Comparison of ENCODE assay signal across 8 cellular contexts in the genomic region with DNA sequence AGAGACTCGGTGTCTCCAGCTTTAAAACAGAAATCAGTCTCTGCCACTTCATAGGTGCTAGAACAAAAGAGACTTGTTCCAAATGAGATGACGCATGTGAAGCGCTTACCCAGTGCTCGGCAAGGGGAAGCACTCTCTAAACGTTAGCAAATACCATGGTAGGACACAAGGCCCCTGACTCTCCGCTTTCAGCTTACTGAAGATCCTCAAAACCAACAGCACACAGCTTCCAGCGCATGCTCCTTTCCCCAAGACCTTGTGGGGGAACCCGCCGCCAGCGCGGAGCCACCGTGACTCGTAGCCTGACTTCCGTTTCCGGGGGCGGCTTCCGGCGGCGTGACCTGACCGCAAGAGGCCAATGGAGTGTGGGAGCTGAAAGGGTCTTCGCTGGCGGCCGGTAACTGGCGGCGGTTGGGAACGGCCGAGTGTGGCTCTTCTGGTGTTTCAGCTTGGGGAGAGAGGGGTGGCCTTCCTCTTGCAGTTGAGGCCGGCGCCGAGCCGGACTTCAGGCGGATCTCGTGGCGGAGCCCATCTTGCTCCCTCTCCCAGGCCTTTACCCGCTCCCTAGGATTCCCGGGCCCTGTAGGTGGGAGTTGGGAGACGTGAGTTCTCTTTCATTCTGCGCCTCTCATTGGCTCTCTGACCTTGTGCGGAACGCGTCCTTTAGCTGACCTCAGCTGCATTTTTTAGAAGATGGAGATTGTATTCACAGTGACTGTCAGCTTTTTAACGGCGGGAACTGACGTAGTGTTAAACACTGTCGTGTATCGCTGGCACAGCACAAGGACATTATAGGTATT. TPM values are rescaled to one million over a fixed set of nuclear protein-coding genes. Genes with fewer than 3 reads are reported as not detected.
DNase-seq lines count a peak whose midpoint lies in the region; ATAC-seq and TF ChIP-seq lines count a peak whose summit lies in the region.

A gene with protein sequence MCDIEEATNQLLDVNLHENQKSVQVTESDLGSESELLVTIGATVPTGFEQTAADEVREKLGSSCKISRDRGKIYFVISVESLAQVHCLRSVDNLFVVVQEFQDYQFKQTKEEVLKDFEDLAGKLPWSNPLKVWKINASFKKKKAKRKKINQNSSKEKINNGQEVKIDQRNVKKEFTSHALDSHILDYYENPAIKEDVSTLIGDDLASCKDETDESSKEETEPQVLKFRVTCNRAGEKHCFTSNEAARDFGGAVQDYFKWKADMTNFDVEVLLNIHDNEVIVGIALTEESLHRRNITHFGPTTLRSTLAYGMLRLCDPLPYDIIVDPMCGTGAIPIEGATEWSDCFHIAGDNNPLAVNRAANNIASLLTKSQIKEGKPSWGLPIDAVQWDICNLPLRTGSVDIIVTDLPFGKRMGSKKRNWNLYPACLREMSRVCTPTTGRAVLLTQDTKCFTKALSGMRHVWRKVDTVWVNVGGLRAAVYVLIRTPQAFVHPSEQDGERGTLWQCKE (plus strand): TSS at position 324 of the 800 bp plus-strand sequence. CDS start 2,015 bp downstream, outside the sequence.

- peak; percentile 95 for ATAC-seq in GM21825 (IDR thresholded peaks at IDR 0.05; ENCODE audit: unreplicated experiment)
- ATAC-seq in RWPE2 (ENCODE audit: low read depth), result peak; percentile 97
- peak; percentile 98 to 99 for ATAC-seq in natural killer cell treated with Interleukin-12 subunit alpha and Interleukin-12 subunit beta and Interleukin-15 and Interleukin-18, amount 100 ng/mL, for 72 hours

- peaks cover 35% of the 10 kb centered on the region for H3K36me3 Mint-ChIP-seq in activated T-helper 2 cell treated with anti-CD3 and anti-CD28 coated beads, Interferon-gamma antibody, Interleukin-2, Interleukin-4, amounts not matched to agents 10 μg/mL and 5 μg/mL and 100 μg/mL, durations not matched to agents 14 hours and 24 hours and 36 hours (ENCODE audit: low read depth)
- no peaks in the 10 kb centered on the region for H3K36me3 Mint-ChIP-seq in natural killer cell treated with Interleukin-12 subunit alpha and Interleukin-12 subunit beta and Interleukin-15 and Interleukin-18, amount 100 ng/mL, for 72 hours
- peaks cover 39% of the 10 kb centered on the region for H3K36me3 Mint-ChIP-seq in stimulated activated naive CD8-positive, alpha-beta T cell treated with anti-CD3 and anti-CD28 coated beads, Interleukin-15, Interleukin-2, amounts not matched to agents 100 ng/mL and 50 ng/mL, for 24 hours (ENCODE audit: low read depth)

- peaks cover 39% of the 10 kb centered on the region for H3K79me2 ChIP-seq in DOHH2 (ENCODE audit: control insufficient read depth, low read length)
- H3K79me2 ChIP-seq in Karpas-422 (ENCODE audit: low read length), result peaks cover 41% of the 10 kb centered on the region

- H3K4me1 Mint-ChIP-seq in activated T-helper 2 cell treated with anti-CD3 and anti-CD28 coated beads, Interferon-gamma antibody, Interleukin-2, Interleukin-4, amounts not matched to agents 10 μg/mL and 5 μg/mL and 100 μg/mL, durations not matched to agents 14 hours and 24 hours and 36 hours (ENCODE audit: low read depth), result peaks cover 19% of the 10 kb centered on the region
- H3K4me1 Mint-ChIP-seq in natural killer cell treated with Interleukin-12 subunit alpha and Interleukin-12 subunit beta and Interleukin-15 and Interleukin-18, amount 100 ng/mL, for 72 hours (ENCODE audit: low read depth in 2 of 2), result peaks cover 9 to 14% of the 10 kb centered on the region in 2 donors
- H3K4me1 Mint-ChIP-seq in stimulated activated naive CD8-positive, alpha-beta T cell treated with anti-CD3 and anti-CD28 coated beads, Interleukin-15, Interleukin-2, amounts not matched to agents 100 ng/mL and 50 ng/mL, for 24 hours (ENCODE audit: low read depth), result peaks cover 43% of the 10 kb centered on the region

- H3K4me3 Mint-ChIP-seq in activated T-helper 2 cell treated with anti-CD3 and anti-CD28 coated beads, Interferon-gamma antibody, Interleukin-2, Interleukin-4, amounts not matched to agents 10 μg/mL and 5 μg/mL and 100 μg/mL, durations not matched to agents 14 hours and 24 hours and 36 hours (ENCODE audit: low read depth), result peak within 1 kb of the TSS; percentile 98
- peak within 1 kb of the TSS; percentile 99 for H3K4me3 Mint-ChIP-seq in natural killer cell treated with Interleukin-12 subunit alpha and Interleukin-12 subunit beta and Interleukin-15 and Interleukin-18, amount 100 ng/mL, for 72 hours
- H3K4me3 Mint-ChIP-seq in stimulated activated naive CD8-positive, alpha-beta T cell treated with anti-CD3 and anti-CD28 coated beads, Interleukin-15, Interleukin-2, amounts not matched to agents 100 ng/mL and 50 ng/mL, for 24 hours, result peak within 1 kb of the TSS; percentile 95

- H3K4me3 ChIP-seq in DOHH2 (ENCODE audit: low read length), result peak within 1 kb of the TSS; percentile 85
- peak within 1 kb of the TSS; percentile 97 for H3K4me3 ChIP-seq in Karpas-422 (ENCODE audit: low read length)
- H3K4me3 ChIP-seq in RWPE2 (ENCODE audit: severe bottlenecking), result peak within 1 kb of the TSS; percentile 63
- H3K4me3 ChIP-seq in fibroblast of pulmonary artery (replicated peaks; ENCODE audit: low read depth, low read length), result peak within 1 kb of the TSS; percentile 80

- intact Hi-C loops in activated T-helper 2 cell treated with anti-CD3 and anti-CD28 coated beads, Interferon-gamma antibody, Interleukin-2, Interleukin-4, amounts not matched to agents 10 μg/mL and 5 μg/mL and 100 μg/mL, durations not matched to agents 14 hours and 24 hours and 36 hours (cut with micrococcal nuclease), result loop anchor here (1.0 to 2.0 kb wide), 3 partner anchors 10 to 400 kb away; a partner anchor contains a TSS

- H4K20me1 ChIP-seq in DOHH2 (ENCODE audit: control insufficient read depth, insufficient read depth, low read depth, low read length) (no peaks in the 10 kb centered on the region), Karpas-422 (ENCODE audit: insufficient read depth, low read depth, low read length) (no peaks in the 10 kb centered on the region)

- no peak for TF ChIP-seq CTCF in DOHH2 (IDR thresholded peaks at IDR 0.05; ENCODE audit: low read depth, low read length, poor library complexity, severe bottlenecking)
- no peak for TF ChIP-seq CTCF in RWPE2 (IDR thresholded peaks at IDR 0.05; ENCODE audit: poor library complexity, severe bottlenecking)
- no peak for TF ChIP-seq CTCF in fibroblast of pulmonary artery (IDR thresholded peaks at IDR 0.05; ENCODE audit: low read length, missing control alignments)

- H3K9me2 ChIP-seq in DOHH2 (replicated peaks; ENCODE audit: control insufficient read depth, low read length) (no peaks in the 10 kb centered on the region), Karpas-422 (replicated peaks; ENCODE audit: insufficient read depth, low read length) (no peaks in the 10 kb centered on the region)

- no peaks in the 10 kb centered on the region for H3K9me3 Mint-ChIP-seq in activated T-helper 2 cell treated with anti-CD3 and anti-CD28 coated beads, Interferon-gamma antibody, Interleukin-2, Interleukin-4, amounts not matched to agents 10 μg/mL and 5 μg/mL and 100 μg/mL, durations not matched to agents 14 hours and 24 hours and 36 hours
- H3K9me3 Mint-ChIP-seq in natural killer cell treated with Interleukin-12 subunit alpha and Interleukin-12 subunit beta and Interleukin-15 and Interleukin-18, amount 100 ng/mL, for 72 hours, result no peaks in the 10 kb centered on the region
- no peaks in the 10 kb centered on the region for H3K9me3 Mint-ChIP-seq in stimulated activated naive CD8-positive, alpha-beta T cell treated with anti-CD3 and anti-CD28 coated beads, Interleukin-15, Interleukin-2, amounts not matched to agents 100 ng/mL and 50 ng/mL, for 24 hours

- H3K4me1 ChIP-seq in DOHH2 (ENCODE audit: control insufficient read depth, low read length) (peaks cover 26% of the 10 kb centered on the region), Karpas-422 (ENCODE audit: low read length) (peaks cover 22% of the 10 kb centered on the region), RWPE2 (ENCODE audit: insufficient read depth, poor library complexity, severe bottlenecking) (peaks cover 4% of the 10 kb centered on the region)

- DNase-seq in Karpas-422 (peak; percentile 97), RWPE2 (ENCODE audit: low spot score) (peak; percentile 84), fibroblast of pulmonary artery (ENCODE audit: low read depth) (peak; percentile 93)
- DNase-seq in activated T-helper 2 cell treated with anti-CD3 and anti-CD28 coated beads, Interferon-gamma antibody, Interleukin-2, Interleukin-4, amounts not matched to agents 10 μg/mL and 5 μg/mL and 100 μg/mL, durations not matched to agents 14 hours and 24 hours and 36 hours (ENCODE audit: low spot score), result peak; percentile 89
- DNase-seq in natural killer cell treated with Interleukin-12 subunit alpha and Interleukin-12 subunit beta and Interleukin-15 and Interleukin-18, amount 100 ng/mL, for 72 hours (ENCODE audit: low spot score), result peak; percentile 98

- H3K9ac ChIP-seq in Karpas-422 (ENCODE audit: low read length), result peak within 1 kb of the TSS; percentile 93

- H3K27me3 ChIP-seq in DOHH2 (ENCODE audit: control insufficient read depth, low read length) (no peaks in the 10 kb centered on the region), Karpas-422 (ENCODE audit: low read length) (no peaks in the 10 kb centered on the region), RWPE2 (ENCODE audit: insufficient read depth, poor library complexity, severe bottlenecking) (no peaks in the 10 kb centered on the region)

- H3K36me3 ChIP-seq in DOHH2 (ENCODE audit: control insufficient read depth, low read length), result peaks cover 36% of the 10 kb centered on the region
- peaks cover 18% of the 10 kb centered on the region; the same call in 1 of the 2 replicates for H3K36me3 ChIP-seq in Karpas-422 (ENCODE audit: insufficient read depth, low read length)
- H3K36me3 ChIP-seq in RWPE2 (ENCODE audit: low read depth), result peaks cover 37% of the 10 kb centered on the region

- H2AFZ ChIP-seq in Karpas-422 (ENCODE audit: low read length), result peak within 1 kb of the TSS; percentile 96; the same call in 1 of the 2 replicates

- H3F3A ChIP-seq in DOHH2 (ENCODE audit: control insufficient read depth, insufficient read depth), result peaks cover 8% of the 10 kb centered on the region; the same call in 1 of the 2 replicates

- H3K27ac Mint-ChIP-seq in activated T-helper 2 cell treated with anti-CD3 and anti-CD28 coated beads, Interferon-gamma antibody, Interleukin-2, Interleukin-4, amounts not matched to agents 10 μg/mL and 5 μg/mL and 100 μg/mL, durations not matched to agents 14 hours and 24 hours and 36 hours, result peak within 1 kb of the TSS; percentile 99
- peak within 1 kb of the TSS; percentile 99 to 100 for H3K27ac Mint-ChIP-seq in natural killer cell treated with Interleukin-12 subunit alpha and Interleukin-12 subunit beta and Interleukin-15 and Interleukin-18, amount 100 ng/mL, for 72 hours
- peak within 1 kb of the TSS; percentile 99 for H3K27ac Mint-ChIP-seq in stimulated activated naive CD8-positive, alpha-beta T cell treated with anti-CD3 and anti-CD28 coated beads, Interleukin-15, Interleukin-2, amounts not matched to agents 100 ng/mL and 50 ng/mL, for 24 hours

- no peaks in the 10 kb centered on the region for H3K27me3 Mint-ChIP-seq in activated T-helper 2 cell treated with anti-CD3 and anti-CD28 coated beads, Interferon-gamma antibody, Interleukin-2, Interleukin-4, amounts not matched to agents 10 μg/mL and 5 μg/mL and 100 μg/mL, durations not matched to agents 14 hours and 24 hours and 36 hours (ENCODE audit: low read depth)
- peaks cover 0 to 4% of the 10 kb centered on the region in 2 donors for H3K27me3 Mint-ChIP-seq in natural killer cell treated with Interleukin-12 subunit alpha and Interleukin-12 subunit beta and Interleukin-15 and Interleukin-18, amount 100 ng/mL, for 72 hours
- H3K27me3 Mint-ChIP-seq in stimulated activated naive CD8-positive, alpha-beta T cell treated with anti-CD3 and anti-CD28 coated beads, Interleukin-15, Interleukin-2, amounts not matched to agents 100 ng/mL and 50 ng/mL, for 24 hours, result no peaks in the 10 kb centered on the region

- H3K9me3 ChIP-seq in DOHH2 (ENCODE audit: control insufficient read depth, insufficient read depth, low read length), result no peaks in the 10 kb centered on the region
- H3K9me3 ChIP-seq in Karpas-422 (ENCODE audit: low read length), result no peaks in the 10 kb centered on the region
- no peaks in the 10 kb centered on the region for H3K9me3 ChIP-seq in RWPE2 (ENCODE audit: severe bottlenecking)

- peak within 1 kb of the TSS; percentile 86 for H3K4me2 ChIP-seq in DOHH2 (ENCODE audit: low read length)
- H3K4me2 ChIP-seq in Karpas-422 (ENCODE audit: low read depth, low read length, poor library complexity, severe bottlenecking), result peak within 1 kb of the TSS; percentile 76

- H3K27ac ChIP-seq in DOHH2 (ENCODE audit: low read depth, low read length), result peak within 1 kb of the TSS; percentile 83
- H3K27ac ChIP-seq in Karpas-422 (ENCODE audit: low read length), result peak within 1 kb of the TSS; percentile 85
- peak within 1 kb of the TSS; percentile 71 for H3K27ac ChIP-seq in RWPE2 (ENCODE audit: poor library complexity, severe bottlenecking)

RNA-seq across cellular contexts. Expression of the gene that starts here (rescaled TPM):
- total RNA-seq in Karpas-422 (2014; rRNA removed; shearing (Covaris generic); ENCODE audit: low replicate concordance), result 28.2 and 50.4 TPM in 2 replicates
- 56.5 and 57.7 TPM in 2 replicates for total RNA-seq in activated T-helper 2 cell treated with anti-CD3 and anti-CD28 coated beads, Interferon-gamma antibody, Interleukin-2, Interleukin-4, amounts not matched to agents 10 μg/mL and 5 μg/mL and 100 μg/mL, durations not matched to agents 14 hours and 24 hours and 36 hours
- 10 to 100 TPM; 54.3 to 55.9 TPM for total RNA-seq in natural killer cell treated with Interleukin-12 subunit alpha and Interleukin-12 subunit beta and Interleukin-15 and Interleukin-18, amount 100 ng/mL, for 72 hours

Comparison
In these comparisons a context has a peak if more than half of its experiments do, and no peak if none do; other contexts are left out.
1. Peak in every context shown above with its lines: DNase-seq, ATAC-seq, H3K4me3 ChIP-seq and H3K27ac ChIP-seq.